1 cellular context compared by ENCODE assay signal in genomic region chr6:166307981-166308768, GRCh38.
TF ChIP-seq lines count a peak whose summit lies in the region.

Gene PRR18, minus strand, starts transcription at chr6:166308392. Its CDS starts 250 bp downstream, at chr6:166308142.

TF ChIP-seq in HepG2, 621 proteins besides CTCF, POLR2A, EP300 and RAD21 (continued from another document and continues in another):
- 0 out of 2 replicates have a peak, but pooled peaks have one; percentile 30 for TF ChIP-seq ZNF790 (CRISPR knock-in tag; IDR thresholded peaks at IDR 0.05; ENCODE audit: borderline replicate concordance)
- TF ChIP-seq GLI4 (CRISPR knock-in tag; IDR thresholded peaks at IDR 0.05; ENCODE audit: borderline replicate concordance) = no peak; the same call in 1 of the 2 replicates
- no peak for TF ChIP-seq POLR2G (IDR thresholded peaks at IDR 0.05; ENCODE audit: low read depth, low read length)
- 0 out of 2 replicates have a peak, but pooled peaks have one; percentile 40 for TF ChIP-seq ZSCAN5A (CRISPR knock-in tag; IDR thresholded peaks at IDR 0.05; ENCODE audit: borderline replicate concordance)
- TF ChIP-seq ZNF616 (CRISPR knock-in tag; IDR thresholded peaks at IDR 0.05; ENCODE audit: low read depth) = peak; percentile 57; the same call in 1 of the 2 replicates
- peak; percentile 57; the same call in 1 of the 2 replicates for TF ChIP-seq ZNF543 (CRISPR knock-in tag; IDR thresholded peaks at IDR 0.05)
- no peak for TF ChIP-seq PRDM4 (CRISPR knock-in tag; IDR thresholded peaks at IDR 0.05; ENCODE audit: borderline replicate concordance)
- peak; percentile 63; the same call in 1 of the 2 replicates for TF ChIP-seq ZFX (CRISPR knock-in tag; IDR thresholded peaks at IDR 0.05; ENCODE audit: low read depth)
- TF ChIP-seq ZNF512 (CRISPR knock-in tag; IDR thresholded peaks at IDR 0.05) = no peak
- peak; percentile 88 for TF ChIP-seq ZNF777 (CRISPR knock-in tag; IDR thresholded peaks at IDR 0.05)
- no peak for TF ChIP-seq SKI (IDR thresholded peaks at IDR 0.05; ENCODE audit: partially characterized antibody)
- TF ChIP-seq ZNF546 (CRISPR knock-in tag; conservative IDR thresholded peaks at IDR 0.05) = 0 out of 2 replicates have a peak, but pooled peaks have one; percentile 57
- peak; percentile 68; the same call in 1 of the 2 replicates for TF ChIP-seq FOXC1 (CRISPR knock-in tag; IDR thresholded peaks at IDR 0.05; ENCODE audit: borderline replicate concordance)
- no peak for TF ChIP-seq ELF1 (CRISPR knock-in tag; IDR thresholded peaks at IDR 0.05)
- 0 out of 2 replicates have a peak, but pooled peaks have one; percentile 32 for TF ChIP-seq ZBTB7A (CRISPR knock-in tag; IDR thresholded peaks at IDR 0.05)
- TF ChIP-seq HHEX (CRISPR knock-in tag; IDR thresholded peaks at IDR 0.05) = no peak
- TF ChIP-seq PAF1 (CRISPR knock-in tag; IDR thresholded peaks at IDR 0.05) = no peak
- peak; percentile 41; the same call in 1 of the 2 replicates for TF ChIP-seq NRL (CRISPR knock-in tag; IDR thresholded peaks at IDR 0.05; ENCODE audit: borderline replicate concordance)
- TF ChIP-seq ZBTB8A (CRISPR knock-in tag; IDR thresholded peaks at IDR 0.05; ENCODE audit: borderline replicate concordance, low read depth) = no peak
- no peak for TF ChIP-seq ZNF784 (CRISPR knock-in tag; IDR thresholded peaks at IDR 0.05; ENCODE audit: borderline replicate concordance)
- no peak for TF ChIP-seq CCAR2 (optimal IDR thresholded peaks at IDR 0.05; ENCODE audit: low read depth, low read length)
- TF ChIP-seq UBTF (CRISPR knock-in tag; IDR thresholded peaks at IDR 0.05) = peak; percentile 68; the same call in 1 of the 2 replicates
- TF ChIP-seq TRIM24 (CRISPR knock-in tag; IDR thresholded peaks at IDR 0.05) = no peak
- TF ChIP-seq ZNF737 (CRISPR knock-in tag; IDR thresholded peaks at IDR 0.05; ENCODE audit: borderline replicate concordance) = no peak
- no peak for TF ChIP-seq ZKSCAN1 (IDR thresholded peaks at IDR 0.05; ENCODE audit: low read length)
- peak; percentile 86; the same call in 1 of the 2 replicates for TF ChIP-seq DNMT1 (CRISPR knock-in tag; IDR thresholded peaks at IDR 0.05)
- TF ChIP-seq ZFP41 (CRISPR knock-in tag; IDR thresholded peaks at IDR 0.05; ENCODE audit: borderline replicate concordance) = no peak
- TF ChIP-seq SOX6 (IDR thresholded peaks at IDR 0.05) = no peak
- no peak for TF ChIP-seq SOX6 (CRISPR knock-in tag; IDR thresholded peaks at IDR 0.05)
- no peak for TF ChIP-seq ATF6 (CRISPR knock-in tag; conservative IDR thresholded peaks at IDR 0.05)
- peak; percentile 28; the same call in 1 of the 2 replicates for TF ChIP-seq ZFY (CRISPR knock-in tag; IDR thresholded peaks at IDR 0.05)
- TF ChIP-seq ZFP90 (CRISPR knock-in tag; IDR thresholded peaks at IDR 0.05; ENCODE audit: borderline replicate concordance) = 0 out of 2 replicates have a peak, but pooled peaks have one; percentile 44
- TF ChIP-seq HDAC6 (IDR thresholded peaks at IDR 0.05; ENCODE audit: low read depth, low read length) = no peak
- TF ChIP-seq ZNF441 (CRISPR knock-in tag; IDR thresholded peaks at IDR 0.05; ENCODE audit: borderline replicate concordance) = no peak
- no peak for TF ChIP-seq ATM (IDR thresholded peaks at IDR 0.05; ENCODE audit: borderline replicate concordance)
- TF ChIP-seq NCOA2 (CRISPR knock-in tag; IDR thresholded peaks at IDR 0.05) = no peak
- TF ChIP-seq ZNF644 (CRISPR knock-in tag; IDR thresholded peaks at IDR 0.05; ENCODE audit: low read depth) = no peak
- no peak for TF ChIP-seq GABPA (IDR thresholded peaks at IDR 0.05; ENCODE audit: low read depth, low read length)
- TF ChIP-seq GABPA (CRISPR knock-in tag; IDR thresholded peaks at IDR 0.05; ENCODE audit: low read depth) = no peak
- TF ChIP-seq ARID4A (CRISPR knock-in tag; IDR thresholded peaks at IDR 0.05; ENCODE audit: borderline replicate concordance) = peak; percentile 54; the same call in 1 of the 2 replicates
- no peak for TF ChIP-seq SMAD1 (CRISPR knock-in tag; IDR thresholded peaks at IDR 0.05; ENCODE audit: borderline replicate concordance, low read depth)
- peak; percentile 88 for TF ChIP-seq HIC2 (CRISPR knock-in tag; IDR thresholded peaks at IDR 0.05; ENCODE audit: low read depth)
- TF ChIP-seq ZNF781 (CRISPR knock-in tag; IDR thresholded peaks at IDR 0.05; ENCODE audit: borderline replicate concordance, not compliant biosample characterization) = no peak
- no peak for TF ChIP-seq MLX (CRISPR knock-in tag; IDR thresholded peaks at IDR 0.05)
- 0 out of 2 replicates have a peak, but pooled peaks have one; percentile 36 for TF ChIP-seq PHF21A (CRISPR knock-in tag; IDR thresholded peaks at IDR 0.05)
- no peak for TF ChIP-seq ZNF274 (CRISPR knock-in tag; IDR thresholded peaks at IDR 0.05)
- TF ChIP-seq ZNF205 (CRISPR knock-in tag; IDR thresholded peaks at IDR 0.05) = 0 out of 2 replicates have a peak, but pooled peaks have one; percentile 25
- TF ChIP-seq ZFP62 (CRISPR knock-in tag; IDR thresholded peaks at IDR 0.05) = no peak
